Comparison of ENCODE assay signal across 16 cellular contexts in genomic region chr7:110894111-110894510, GRCh38.
"Had no signal": no experiment of that assay in that cellular context is flagged by ENCODE, and none has a peak within 500 bp of the region (broad histone marks: within the 10 kb centered on the region; RNA-seq: fewer than 3 reads in every experiment).

No MANE protein-coding gene starts in this region.

- H3K4me1 Mint-ChIP-seq: stimulated activated effector memory CD8-positive, alpha-beta T cell treated with anti-CD3 and anti-CD28 coated beads, Interleukin-12 subunit alpha, Interleukin-12 subunit beta, amount 100 ng/mL, for 72 hours had no signal

- H3K27me3 Mint-ChIP-seq: naive thymus-derived CD4-positive, alpha-beta T cell; natural killer cell treated with Interleukin-12 subunit alpha and Interleukin-12 subunit beta and Interleukin-15 and Interleukin-18, amount 100 ng/mL, for 72 hours; progenitor cell of endocrine pancreas; type B pancreatic cell had no signal

- H3K27ac Mint-ChIP-seq: naive thymus-derived CD4-positive, alpha-beta T cell; natural killer cell treated with Interleukin-12 subunit alpha and Interleukin-12 subunit beta and Interleukin-15 and Interleukin-18, amount 100 ng/mL, for 72 hours; progenitor cell of endocrine pancreas; stimulated activated effector memory CD8-positive, alpha-beta T cell treated with anti-CD3 and anti-CD28 coated beads, Interleukin-12 subunit alpha, Interleukin-12 subunit beta, amount 100 ng/mL, for 72 hours; type B pancreatic cell had no signal

- H3K4me3 Mint-ChIP-seq: naive thymus-derived CD4-positive, alpha-beta T cell; natural killer cell treated with Interleukin-12 subunit alpha and Interleukin-12 subunit beta and Interleukin-15 and Interleukin-18, amount 100 ng/mL, for 72 hours; stimulated activated effector memory CD8-positive, alpha-beta T cell treated with anti-CD3 and anti-CD28 coated beads, Interleukin-12 subunit alpha, Interleukin-12 subunit beta, amount 100 ng/mL, for 72 hours; type B pancreatic cell had no signal

- H3K36me3 Mint-ChIP-seq: stimulated activated effector memory CD8-positive, alpha-beta T cell treated with anti-CD3 and anti-CD28 coated beads, Interleukin-12 subunit alpha, Interleukin-12 subunit beta, amount 100 ng/mL, for 72 hours had no signal

- ATAC-seq: mucosa of descending colon; naive thymus-derived CD4-positive, alpha-beta T cell; natural killer cell treated with Interleukin-12 subunit alpha and Interleukin-12 subunit beta and Interleukin-15 and Interleukin-18, amount 100 ng/mL, for 72 hours; right lobe of liver; stimulated activated effector memory CD8-positive, alpha-beta T cell treated with anti-CD3 and anti-CD28 coated beads, Interleukin-12 subunit alpha, Interleukin-12 subunit beta, amount 100 ng/mL, for 72 hours had no signal

- DNase-seq: islet precursor cell; left ventricle myocardium inferior; midbrain; mucosa of descending colon; naive thymus-derived CD4-positive, alpha-beta T cell; ovary; right lobe of liver; stimulated activated CD4-positive, alpha-beta T cell treated with anti-CD3 and anti-CD28 coated beads, Interleukin-1b, Interleukin-23, amount 100 ng/mL, for 48 hours; stimulated activated CD4-positive, alpha-beta T cell treated with anti-CD3 and anti-CD28 coated beads, Interleukin-4, amount 100 ng/mL, for 1 hour; stimulated activated naive CD4-positive, alpha-beta T cell treated with Interleukin-2 at 50 U/mL for 16 hours; substantia nigra; uterus had no signal
